Comparison of ENCODE assay signal across 8 cellular contexts in the genomic region with DNA sequence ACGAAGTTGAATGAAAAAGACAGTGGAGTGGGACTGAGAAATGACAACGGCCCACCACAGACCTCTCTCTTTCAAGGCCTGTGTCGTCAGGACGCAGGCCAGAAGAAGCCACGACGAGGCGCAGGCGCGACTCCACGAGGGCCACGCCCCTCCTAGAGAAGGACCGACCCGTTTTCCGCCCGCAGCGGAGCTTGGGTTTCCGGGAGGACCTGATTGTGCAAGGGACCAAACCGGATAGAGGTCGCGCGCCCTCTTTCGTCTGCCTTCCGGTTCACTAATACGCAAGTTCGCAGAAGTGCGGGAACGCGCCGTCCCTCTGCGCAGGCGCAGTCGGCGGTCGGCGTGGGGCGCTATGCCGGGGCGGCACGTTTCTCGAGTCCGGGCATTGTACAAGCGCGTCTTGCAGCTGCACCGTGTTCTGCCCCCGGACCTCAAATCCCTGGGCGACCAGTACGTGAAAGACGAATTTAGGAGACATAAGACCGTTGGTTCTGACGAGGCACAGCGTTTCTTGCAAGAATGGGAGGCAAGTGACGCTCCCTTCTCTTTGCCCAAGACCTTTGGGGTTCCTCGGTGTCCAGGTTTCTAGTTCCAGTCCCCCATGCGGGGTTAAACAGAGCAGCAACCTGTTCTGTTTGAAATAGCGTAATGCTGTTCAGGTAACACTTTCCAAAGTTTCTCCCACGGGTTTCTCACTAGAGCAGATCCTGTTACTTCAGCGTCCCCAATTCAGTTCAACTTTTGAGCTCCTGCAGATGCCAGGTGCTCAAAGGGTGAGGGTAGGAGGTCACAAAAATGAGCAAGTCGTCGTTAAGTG.
A peak's percentile ranks its signal among the peaks of the same experiment; 100 is the strongest.
DNase-seq lines count a peak whose midpoint lies in the region; ATAC-seq and TF ChIP-seq lines count a peak whose summit lies in the region.

A gene (plus strand): TSS at position 327 of the 817 bp plus-strand sequence. CDS start 26 bp downstream, at position 353.

- H3K4me1 Mint-ChIP-seq in central memory CD8-positive, alpha-beta T cell: peaks cover 46% of the 10 kb centered on the region

- no peaks in the 10 kb centered on the region for H3K27me3 Mint-ChIP-seq in central memory CD8-positive, alpha-beta T cell

- TF ChIP-seq CTCF in AG10803 (conservative IDR thresholded peaks at IDR 0.05; ENCODE audit: low read length): no peak

- peak within 1 kb of the TSS; percentile 88 for H3K4me3 Mint-ChIP-seq in central memory CD8-positive, alpha-beta T cell

- DNase-seq in AG10803 (ENCODE audit: low read depth) (peak; percentile 99), NCI-H345 treated with DMSO at 0.1 percent for 48 hours (lab: John Stamatoyannopoulos, UW; ENCODE audit: unreplicated experiment) (peak; percentile 96), iris pigment epithelial cell (ENCODE audit: low read depth) (peak; percentile 98)
- peak; percentile 95 to 98 (median 97) for DNase-seq in activated CD4-positive, CD25-positive, alpha-beta regulatory T cell (lab: John Stamatoyannopoulos, UW)
- DNase-seq in central memory CD8-positive, alpha-beta T cell (ENCODE audit: low spot score in 2 of 2): peak; percentile 96 to 97
- peak; percentile 98 for DNase-seq in stimulated activated CD4-positive, alpha-beta T cell treated with anti-CD3 and anti-CD28 coated beads, Interleukin-12 subunit alpha, Interleukin-12 subunit beta, amount 100 ng/mL, for 4 hours

- peak within 1 kb of the TSS; percentile 90 for H3K27ac Mint-ChIP-seq in central memory CD8-positive, alpha-beta T cell (ENCODE audit: low read depth)

- ATAC-seq in GM19023 (IDR thresholded peaks at IDR 0.05; ENCODE audit: unreplicated experiment) (peak; percentile 95), HG03280 (IDR thresholded peaks at IDR 0.05; ENCODE audit: unreplicated experiment) (peak; percentile 96)
- peak; percentile 93 for ATAC-seq in central memory CD8-positive, alpha-beta T cell (replicated peaks; ENCODE audit: extremely low read depth, poor library complexity, severe bottlenecking)

- H3K36me3 Mint-ChIP-seq in central memory CD8-positive, alpha-beta T cell (ENCODE audit: insufficient read depth): peaks cover 11% of the 10 kb centered on the region

- no peaks in the 10 kb centered on the region for H3K9me3 Mint-ChIP-seq in central memory CD8-positive, alpha-beta T cell

- H3K4me3 ChIP-seq in AG10803 (ENCODE audit: low read length): peak within 1 kb of the TSS; percentile 96

Comparison
In these comparisons a context has a peak if more than half of its experiments do, and no peak if none do; other contexts are left out.
1. Peak in every context shown above with its lines: DNase-seq, ATAC-seq and H3K4me3 ChIP-seq.